In genomic region chr5:85951707-85952210, GRCh38 we compare ENCODE assay signal across 31 cellular contexts.
"Had no signal": no experiment of that assay in that cellular context is flagged by ENCODE, and none has a peak within 500 bp of the region (broad histone marks: within the 10 kb centered on the region; RNA-seq: fewer than 3 reads in every experiment).

No MANE protein-coding gene starts in this region.

- H3K36me3 ChIP-seq: brain microvascular endothelial cell, breast epithelium had no signal

- H3K4me3 ChIP-seq: body of pancreas, breast epithelium had no signal

- H3K27me3 Mint-ChIP-seq: activated B cell treated with CpG ODN at 0.5 μM for 24 hours; activated CD4-positive, alpha-beta memory T cell treated with anti-CD3 and anti-CD28 coated beads for 36 hours; activated CD4-positive, alpha-beta T cell treated with anti-CD3 and anti-CD28 coated beads, Interleukin-2, amount 10 ng/mL, durations not matched to agents 24 days and 14 days; activated CD8-positive, alpha-beta T cell treated with anti-CD3 and anti-CD28 coated beads for 36 hours; activated naive CD4-positive, alpha-beta T cell treated with anti-CD3 and anti-CD28 coated beads, Interleukin-2, amount 50 U/mL, for 24 hours; activated naive CD8-positive, alpha-beta T cell; activated naive CD8-positive, alpha-beta T cell treated with anti-CD3 and anti-CD28 coated beads, Interleukin-2, amount 10 ng/mL, durations not matched to agents 7 days and 5 days; activated naive CD8-positive, alpha-beta T cell treated with anti-CD3 and anti-CD28 coated beads, Interleukin-2, amount 50 U/mL, for 24 hours; activated T-helper 17 cell treated with anti-CD3 and anti-CD28 coated beads, Interleukin-2, amount 50 U/mL, for 72 hours; T-helper 17 cell had no signal

- H3K36me3 Mint-ChIP-seq: activated CD4-positive, alpha-beta memory T cell treated with anti-CD3 and anti-CD28 coated beads for 36 hours; activated naive CD4-positive, alpha-beta T cell treated with anti-CD3 and anti-CD28 coated beads, Interleukin-2, amount 50 U/mL, for 24 hours; activated naive CD8-positive, alpha-beta T cell; activated naive CD8-positive, alpha-beta T cell treated with anti-CD3 and anti-CD28 coated beads, Interleukin-2, amount 10 ng/mL, durations not matched to agents 7 days and 5 days had no signal

- H3K9me3 ChIP-seq: body of pancreas had no signal

- DNase-seq: activated B cell treated with CpG ODN at 0.5 μM for 24 hours; activated CD4-positive, alpha-beta memory T cell treated with anti-CD3 and anti-CD28 coated beads for 36 hours; activated CD4-positive, alpha-beta T cell treated with anti-CD3 and anti-CD28 coated beads for 4 hours; activated CD4-positive, alpha-beta T cell treated with anti-CD3 and anti-CD28 coated beads, Interleukin-2, amount 10 ng/mL, durations not matched to agents 24 days and 14 days; activated CD4-positive, alpha-beta T cell treated with anti-CD3 and anti-CD28 coated beads, Interleukin-2, amount 50 U/mL, for 1 hour; activated CD4-positive, alpha-beta T cell treated with anti-CD3 and anti-CD28 coated beads, Interleukin-2, amount 50 U/mL, for 4 hours; activated CD4-positive, CD25-positive, alpha-beta regulatory T cell treated with anti-CD3 and anti-CD28 coated beads, Interleukin-2, amount 50 U/mL, for 72 hours; activated CD8-positive, alpha-beta memory T cell treated with anti-CD3 and anti-CD28 coated beads, Interleukin-2, amount 50 U/mL, for 4 hours; activated CD8-positive, alpha-beta T cell treated with anti-CD3 and anti-CD28 coated beads for 36 hours; activated effector memory CD4-positive, alpha-beta T cell treated with anti-CD3 and anti-CD28 coated beads, Interleukin-2, amount 50 U/mL, for 16 hours; activated gamma-delta T cell treated with Interleukin-2 at 50 U/mL for 16 hours; activated naive CD4-positive, alpha-beta T cell; activated naive CD4-positive, alpha-beta T cell treated with anti-CD3 and anti-CD28 coated beads for 36 hours; activated naive CD8-positive, alpha-beta T cell treated with anti-CD3 and anti-CD28 coated beads, Interleukin-2, amount 10 ng/mL, durations not matched to agents 7 days and 5 days; activated naive CD8-positive, alpha-beta T cell treated with anti-CD3 and anti-CD28 coated beads, Interleukin-2, amount 50 U/mL, for 24 hours; activated T-cell treated with anti-CD3 and anti-CD28 coated beads for 4 hours; activated T-cell treated with anti-CD3 and anti-CD28 coated beads, Interleukin-2, amount 50 U/mL, for 1 hour; activated T-cell treated with anti-CD3 and anti-CD28 coated beads, Interleukin-2, amount 50 U/mL, for 4 hours; activated T-cell treated with anti-CD3 and anti-CD28 coated beads, Interleukin-2, amount 50 U/mL, for 72 hours; aorta; body of pancreas; brain microvascular endothelial cell; central memory CD4-positive, alpha-beta T cell; T-helper 17 cell; T-helper 9 cell had no signal

- H3K4me3 Mint-ChIP-seq: activated B cell treated with CpG ODN at 0.5 μM for 24 hours; activated CD4-positive, alpha-beta memory T cell treated with anti-CD3 and anti-CD28 coated beads for 36 hours; activated CD4-positive, alpha-beta T cell treated with anti-CD3 and anti-CD28 coated beads, Interleukin-2, amount 10 ng/mL, durations not matched to agents 24 days and 14 days; activated CD8-positive, alpha-beta T cell treated with anti-CD3 and anti-CD28 coated beads for 36 hours; activated naive CD4-positive, alpha-beta T cell treated with anti-CD3 and anti-CD28 coated beads for 36 hours; activated naive CD4-positive, alpha-beta T cell treated with anti-CD3 and anti-CD28 coated beads, Interleukin-2, amount 50 U/mL, for 24 hours; activated naive CD8-positive, alpha-beta T cell; activated naive CD8-positive, alpha-beta T cell treated with anti-CD3 and anti-CD28 coated beads, Interleukin-2, amount 10 ng/mL, durations not matched to agents 7 days and 5 days; activated naive CD8-positive, alpha-beta T cell treated with anti-CD3 and anti-CD28 coated beads, Interleukin-2, amount 50 U/mL, for 24 hours; activated T-cell treated with anti-CD3 and anti-CD28 coated beads, Interleukin-2, amount 50 U/mL, for 4 hours; activated T-cell treated with anti-CD3 and anti-CD28 coated beads, Interleukin-2, amount 50 U/mL, for 72 hours; activated T-helper 1 cell treated with anti-CD3 and anti-CD28 coated beads, Interleukin-12 subunit alpha, Interleukin-12 subunit beta, Interleukin-2, Interleukin-4 antibody, amounts not matched to agents 30 ng/mL and 10 ng/mL and 1 ng/mL, durations not matched to agents 14 hours and 24 hours and 36 hours; activated T-helper 17 cell treated with anti-CD3 and anti-CD28 coated beads, Interleukin-2, amount 50 U/mL, for 72 hours; T-helper 17 cell had no signal

- H3K4me1 Mint-ChIP-seq: activated B cell treated with CpG ODN at 0.5 μM for 24 hours; activated CD4-positive, alpha-beta T cell treated with anti-CD3 and anti-CD28 coated beads, Interleukin-2, amount 10 ng/mL, durations not matched to agents 24 days and 14 days; activated naive CD4-positive, alpha-beta T cell treated with anti-CD3 and anti-CD28 coated beads, Interleukin-2, amount 50 U/mL, for 24 hours; activated naive CD8-positive, alpha-beta T cell treated with anti-CD3 and anti-CD28 coated beads, Interleukin-2, amount 10 ng/mL, durations not matched to agents 7 days and 5 days; activated naive CD8-positive, alpha-beta T cell treated with anti-CD3 and anti-CD28 coated beads, Interleukin-2, amount 50 U/mL, for 24 hours; activated T-helper 17 cell treated with anti-CD3 and anti-CD28 coated beads, Interleukin-2, amount 50 U/mL, for 72 hours; T-helper 17 cell had no signal

- H3K9me3 Mint-ChIP-seq: activated CD4-positive, alpha-beta T cell treated with anti-CD3 and anti-CD28 coated beads, Interleukin-2, amount 10 ng/mL, durations not matched to agents 24 days and 14 days; activated T-helper 1 cell treated with anti-CD3 and anti-CD28 coated beads, Interleukin-12 subunit alpha, Interleukin-12 subunit beta, Interleukin-2, Interleukin-4 antibody, amounts not matched to agents 30 ng/mL and 10 ng/mL and 1 ng/mL, durations not matched to agents 14 hours and 24 hours and 36 hours had no signal

- ATAC-seq: activated CD8-positive, alpha-beta T cell treated with anti-CD3 and anti-CD28 coated beads for 36 hours; activated naive CD8-positive, alpha-beta T cell treated with anti-CD3 and anti-CD28 coated beads, Interleukin-2, amount 50 U/mL, for 24 hours; activated T-cell treated with anti-CD3 and anti-CD28 coated beads, Interleukin-2, amount 50 U/mL, for 4 hours; activated T-cell treated with anti-CD3 and anti-CD28 coated beads, Interleukin-2, amount 50 U/mL, for 72 hours; activated T-helper 17 cell treated with anti-CD3 and anti-CD28 coated beads, Interleukin-2, amount 50 U/mL, for 72 hours; body of pancreas; T-helper 17 cell had no signal

- H3K4me1 ChIP-seq: body of pancreas, breast epithelium had no signal

- H3K27ac ChIP-seq: body of pancreas, brain microvascular endothelial cell, breast epithelium, VCaP had no signal

- H3K27me3 ChIP-seq: body of pancreas, brain microvascular endothelial cell, breast epithelium had no signal

- H3K27ac Mint-ChIP-seq: activated B cell treated with CpG ODN at 0.5 μM for 24 hours; activated CD4-positive, alpha-beta memory T cell treated with anti-CD3 and anti-CD28 coated beads for 36 hours; activated CD4-positive, alpha-beta T cell treated with anti-CD3 and anti-CD28 coated beads, Interleukin-2, amount 10 ng/mL, durations not matched to agents 24 days and 14 days; activated CD8-positive, alpha-beta T cell treated with anti-CD3 and anti-CD28 coated beads for 36 hours; activated naive CD4-positive, alpha-beta T cell treated with anti-CD3 and anti-CD28 coated beads for 36 hours; activated naive CD4-positive, alpha-beta T cell treated with anti-CD3 and anti-CD28 coated beads, Interleukin-2, amount 50 U/mL, for 24 hours; activated naive CD8-positive, alpha-beta T cell; activated naive CD8-positive, alpha-beta T cell treated with anti-CD3 and anti-CD28 coated beads, Interleukin-2, amount 10 ng/mL, durations not matched to agents 7 days and 5 days; activated naive CD8-positive, alpha-beta T cell treated with anti-CD3 and anti-CD28 coated beads, Interleukin-2, amount 50 U/mL, for 24 hours; activated T-cell treated with anti-CD3 and anti-CD28 coated beads, Interleukin-2, amount 50 U/mL, for 72 hours; activated T-helper 1 cell treated with anti-CD3 and anti-CD28 coated beads, Interleukin-12 subunit alpha, Interleukin-12 subunit beta, Interleukin-2, Interleukin-4 antibody, amounts not matched to agents 30 ng/mL and 10 ng/mL and 1 ng/mL, durations not matched to agents 14 hours and 24 hours and 36 hours; activated T-helper 17 cell treated with anti-CD3 and anti-CD28 coated beads, Interleukin-2, amount 50 U/mL, for 72 hours; T-helper 17 cell had no signal
